9 cellular contexts compared by ENCODE assay signal in the genomic region with DNA sequence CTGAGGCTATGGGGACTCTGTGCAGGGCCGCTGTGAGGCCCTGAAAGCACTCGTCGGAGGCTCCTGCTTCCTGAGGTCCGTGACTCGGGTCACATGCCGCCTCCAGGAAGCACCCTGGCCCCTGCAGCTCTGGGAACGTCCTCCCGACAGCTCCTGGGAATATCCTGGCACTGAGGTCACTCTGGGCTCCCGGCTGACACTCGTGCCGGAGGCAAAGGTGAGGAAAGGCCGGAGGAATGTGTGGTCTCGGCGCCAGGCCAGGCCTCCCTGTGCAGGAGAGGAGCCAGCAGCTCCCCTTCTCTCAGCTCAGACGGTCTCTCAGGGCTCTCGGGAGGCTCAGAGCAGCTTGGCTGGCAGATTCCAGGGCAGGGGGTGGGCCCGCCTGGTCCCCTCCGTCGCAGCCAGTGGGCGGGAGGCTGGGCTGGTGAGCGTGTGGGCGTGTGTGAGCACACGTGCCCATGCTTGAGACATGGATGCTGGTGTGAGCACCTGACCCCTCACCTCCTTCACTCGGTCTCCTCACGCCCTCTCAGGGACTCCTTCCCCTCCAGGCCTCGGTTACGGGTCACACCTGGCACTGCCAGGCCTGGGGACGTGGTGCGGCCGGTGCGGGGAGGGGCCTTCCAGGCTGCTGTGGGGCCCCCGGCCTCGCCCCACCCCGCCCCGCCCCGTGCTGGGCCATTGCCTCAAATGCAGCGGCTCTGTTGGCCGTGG. TPM values are rescaled to one million over a fixed set of nuclear protein-coding genes. Genes with fewer than 3 reads are reported as not detected.
A peak's percentile ranks its signal among the peaks of the same experiment; 100 is the strongest.
DNase-seq lines count a peak whose midpoint lies in the region; ATAC-seq and TF ChIP-seq lines count a peak whose summit lies in the region.
"Had no signal": no experiment of that assay in that cellular context is flagged by ENCODE, and none has a peak within 500 bp of the region (broad histone marks: within the 10 kb centered on the region; RNA-seq: fewer than 3 reads in every experiment).

No MANE protein-coding gene starts in this region.

- H3K4me1 Mint-ChIP-seq in activated naive CD4-positive, alpha-beta T cell treated with anti-CD3 and anti-CD28 coated beads for 36 hours (ENCODE audit: low read depth), result peaks cover 8% of the 10 kb centered on the region
- peaks cover 9% of the 10 kb centered on the region for H3K4me1 Mint-ChIP-seq in osteocyte (ENCODE audit: unreplicated experiment)

- CTCF ChIA-PET in BJ (lab: Yijun Ruan, JAX), result interaction anchor here (0.5 to 1.7 kb wide), 5 partner anchors 14 to 242 kb away, joined by 3 to 6 read pairs (median 3); no protein-coding TSS in a partner anchor
- CTCF ChIA-PET in activated naive CD4-positive, alpha-beta T cell treated with anti-CD3 and anti-CD28 coated beads for 36 hours (lab: Charles Lee), result interaction anchor here (1.5 kb wide), 1 partner anchor 16 kb away, joined by 4 read pairs; no protein-coding TSS in a partner anchor

- ATAC-seq in GM19438 (IDR thresholded peaks at IDR 0.05; ENCODE audit: low read depth, unreplicated experiment) (peak; percentile 65), GM21423 (IDR thresholded peaks at IDR 0.05; ENCODE audit: unreplicated experiment) (no peak)

- DNase-seq in BJ (ENCODE audit: low read depth) (peak; percentile 77), NCI-H2171 treated with DMSO at 0.1 percent for 48 hours (lab: John Stamatoyannopoulos, UW) (peak; percentile 73), germinal center (ENCODE audit: low spot score) (peak; percentile 38), osteocyte (ENCODE audit: extremely low spot score, unreplicated experiment) (peak; percentile 94), putamen (ENCODE audit: low spot score) (no peak)
- DNase-seq in activated naive CD4-positive, alpha-beta T cell treated with anti-CD3 and anti-CD28 coated beads for 36 hours, result peak; percentile 46

- H3K27me3 ChIP-seq in BJ (ENCODE audit: control insufficient read depth, insufficient read depth, low read length), result no peaks in the 10 kb centered on the region; the same call in 1 of the 2 replicates

- intact Hi-C loops in activated naive CD4-positive, alpha-beta T cell treated with anti-CD3 and anti-CD28 coated beads for 36 hours (cut with micrococcal nuclease), result no loop called here

- peaks cover 2% of the 10 kb centered on the region; the same call in 1 of the 2 replicates for H3K36me3 ChIP-seq in BJ (ENCODE audit: control insufficient read depth, insufficient read depth, low read length)

- no peak overlapping the region for H3K4me3 ChIP-seq in BJ (ENCODE audit: low read depth, low read length)

- TF ChIP-seq CTCF in BJ (IDR thresholded peaks at IDR 0.05; ENCODE audit: insufficient read depth, low read depth, low read length) (no peak), osteocyte (IDR thresholded peaks at IDR 0.05) (no peak)

- H3K4me3 Mint-ChIP-seq in activated naive CD4-positive, alpha-beta T cell treated with anti-CD3 and anti-CD28 coated beads for 36 hours, result peak overlapping the region; percentile 47
- peak overlapping the region; percentile 59 for H3K4me3 Mint-ChIP-seq in osteocyte (ENCODE audit: unreplicated experiment)

- H3K36me3 Mint-ChIP-seq in activated naive CD4-positive, alpha-beta T cell treated with anti-CD3 and anti-CD28 coated beads for 36 hours (ENCODE audit: low read depth), result no peaks in the 10 kb centered on the region
- peaks cover 3% of the 10 kb centered on the region for H3K36me3 Mint-ChIP-seq in osteocyte (ENCODE audit: unreplicated experiment)
- H3K36me3 Mint-ChIP-seq: IgD-negative memory B cell had no signal

- no peaks in the 10 kb centered on the region for H3K9me3 Mint-ChIP-seq in activated naive CD4-positive, alpha-beta T cell treated with anti-CD3 and anti-CD28 coated beads for 36 hours
- no peaks in the 10 kb centered on the region for H3K9me3 Mint-ChIP-seq in osteocyte (ENCODE audit: unreplicated experiment)
- H3K9me3 Mint-ChIP-seq: IgD-negative memory B cell had no signal

- peaks cover 3% of the 10 kb centered on the region for H3K27me3 Mint-ChIP-seq in activated naive CD4-positive, alpha-beta T cell treated with anti-CD3 and anti-CD28 coated beads for 36 hours (ENCODE audit: low read depth)
- H3K27me3 Mint-ChIP-seq in osteocyte (ENCODE audit: unreplicated experiment), result no peaks in the 10 kb centered on the region

- POLR2A ChIA-PET in BJ (lab: Charles Lee), result no interaction called here

- no peak overlapping the region for H3K27ac Mint-ChIP-seq in activated naive CD4-positive, alpha-beta T cell treated with anti-CD3 and anti-CD28 coated beads for 36 hours
- H3K27ac Mint-ChIP-seq in osteocyte (ENCODE audit: unreplicated experiment), result peak overlapping the region; percentile 83

RNA-seq across cellular contexts. Expression of a gene that starts 5.5 kb away (rescaled TPM):
- not detected in 2 replicates for polyA plus RNA-seq in BJ (2011; rRNA removed)
- polyA minus RNA-seq in BJ (2011; rRNA and poly(A)+ RNA removed), result not detected in 2 replicates
- not detected for total RNA-seq in activated naive CD4-positive, alpha-beta T cell treated with anti-CD3 and anti-CD28 coated beads for 36 hours
- not detected in 2 replicates for total RNA-seq in osteocyte
- polyA plus RNA-seq: IgD-negative memory B cell had no signal

RNA-seq across cellular contexts. Expression of a gene that starts 36.3 kb away (rescaled TPM):
- polyA plus RNA-seq in BJ (2011; rRNA removed), result 4.3 and 8.9 TPM in 2 replicates
- 1.6 and 1.8 TPM in 2 replicates for polyA minus RNA-seq in BJ (2011; rRNA and poly(A)+ RNA removed)
- total RNA-seq in activated naive CD4-positive, alpha-beta T cell treated with anti-CD3 and anti-CD28 coated beads for 36 hours, result 10 to 100 TPM; 14.9 to 18.6 TPM
- 16.9 and 17.9 TPM in 2 replicates for total RNA-seq in osteocyte

RNA-seq across cellular contexts. Expression of a gene that starts 59.6 kb away (rescaled TPM):
- 32.7 and 41.2 TPM in 2 replicates for polyA plus RNA-seq in BJ (2011; rRNA removed)
- polyA minus RNA-seq in BJ (2011; rRNA and poly(A)+ RNA removed), result 20.4 and 22.9 TPM in 2 replicates
- total RNA-seq in activated naive CD4-positive, alpha-beta T cell treated with anti-CD3 and anti-CD28 coated beads for 36 hours, result 10 to 100 TPM; 30.5 to 35.1 TPM
- total RNA-seq in osteocyte, result 175 and 191 TPM in 2 replicates
